ENCODE assay signal across 20 cellular contexts in the genomic region with DNA sequence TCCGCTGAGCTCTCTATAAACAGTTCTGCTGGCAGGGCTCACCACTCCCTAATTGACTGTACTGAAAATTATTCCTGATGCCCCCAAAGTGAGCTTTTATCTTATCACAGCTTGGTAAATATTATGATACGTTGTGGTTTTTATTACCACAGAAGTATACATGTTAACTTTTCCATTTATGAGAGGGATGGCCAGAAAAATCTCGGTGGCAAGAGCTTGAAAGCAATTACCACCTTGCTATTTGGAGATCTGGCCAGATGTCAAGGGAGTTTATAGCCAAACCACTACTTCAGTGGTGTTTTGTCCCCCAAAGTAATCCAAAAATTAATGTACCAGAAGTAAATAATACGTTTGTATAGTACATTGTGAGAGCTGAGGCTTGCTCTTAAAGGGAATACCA.
DNase-seq lines count a peak whose midpoint lies in the region; ATAC-seq lines count a peak whose summit lies in the region.
"Had no signal": no experiment of that assay in that cellular context is flagged by ENCODE, and none has a peak within 500 bp of the region (broad histone marks: within the 10 kb centered on the region; RNA-seq: fewer than 3 reads in every experiment).

No MANE protein-coding gene starts in this region.

- ATAC-seq in HG02588 (IDR thresholded peaks at IDR 0.05; ENCODE audit: unreplicated experiment), result no peak
- ATAC-seq: T-cell had no signal

- DNase-seq in NCI-H748 (lab: John Stamatoyannopoulos, UW; ENCODE audit: unreplicated experiment), result peak; percentile 35
- no peak for DNase-seq in NCI-H748 treated with DMSO at 0.1 percent for 48 hours (lab: John Stamatoyannopoulos, UW)
- peak; percentile 27 for DNase-seq in NCI-H2171 (lab: John Stamatoyannopoulos, UW)
- peak; percentile 17 for DNase-seq in amniotic epithelial cell (ENCODE audit: low read depth)
- no peak for DNase-seq in T1000 (lab: John Stamatoyannopoulos, UW)
- DNase-seq in caudate nucleus (lab: John Stamatoyannopoulos, UW), result no peak
- DNase-seq: CD4-positive, CD25-positive, alpha-beta regulatory T cell; KBM-7; MV-4-11; NCI-H1417 treated with DMSO at 0.1 percent for 48 hours; NCI-H1694 treated with DMSO at 0.1 percent for 48 hours; NCI-H2081 treated with DMSO at 0.1 percent for 48 hours; NCI-H510A; NCI-H774; Right ventricle myocardium superior; RPMI8226; T-cell had no signal

- no peak overlapping the region for H3K27ac ChIP-seq in caudate nucleus (ENCODE audit: low read depth, low read length)
- H3K27ac ChIP-seq: BLaER1, SJSA1 had no signal

Comparison
In these comparisons a context has a peak if more than half of its experiments do, and no peak if none do; other contexts are left out.
1. DNase-seq: peak in NCI-H748 (single experiment), NCI-H2171 (single experiment) and amniotic epithelial cell (single experiment); none in NCI-H748 treated with DMSO at 0.1 percent for 48 hours (single experiment), T1000 (single experiment) and caudate nucleus (0 of 61).